In genomic region chr18:54530285-54530684, GRCh38 we compare ENCODE assay signal across 32 cellular contexts.
"Had no signal": no experiment of that assay in that cellular context is flagged by ENCODE, and none has a peak within 500 bp of the region (broad histone marks: within the 10 kb centered on the region; RNA-seq: fewer than 3 reads in every experiment).

No MANE protein-coding gene starts in this region.

- H3K4me1 ChIP-seq: heart left ventricle, left ventricle myocardium inferior, right atrium auricular region, stomach, thyroid gland, upper lobe of left lung had no signal

- ATAC-seq: activated CD8-positive, alpha-beta memory T cell treated with anti-CD3 and anti-CD28 coated beads, Interleukin-2, amount 10 ng/mL, durations not matched to agents 7 days and 5 days; activated CD8-positive, alpha-beta T cell treated with anti-CD3 and anti-CD28 coated beads, Interleukin-2, amount 10 ng/mL, durations not matched to agents 7 days and 5 days; activated naive CD8-positive, alpha-beta T cell treated with anti-CD3 and anti-CD28 coated beads, Interleukin-2, amount 50 U/mL, for 24 hours; effector memory CD8-positive, alpha-beta T cell; esophagus mucosa; heart left ventricle; mucosa of descending colon; natural killer cell treated with Interleukin-12 subunit alpha and Interleukin-12 subunit beta and Interleukin-15 and Interleukin-18, amount 100 ng/mL, for 72 hours; stimulated activated memory B cell treated with anti-CD40 and anti-IgM and Interleukin-4, amounts not matched to agents 10 μg/mL and 1 μg/mL and 100 μg/mL, for 72 hours had no signal

- H3K4me2 ChIP-seq: smooth muscle cell had no signal

- H3K4me3 Mint-ChIP-seq: activated CD4-positive, alpha-beta T cell treated with anti-CD3 and anti-CD28 coated beads, Interleukin-2, amount 10 ng/mL, durations not matched to agents 7 days and 5 days; activated CD8-positive, alpha-beta memory T cell treated with anti-CD3 and anti-CD28 coated beads, Interleukin-2, amount 10 ng/mL, durations not matched to agents 7 days and 5 days; activated CD8-positive, alpha-beta T cell treated with anti-CD3 and anti-CD28 coated beads, Interleukin-2, amount 10 ng/mL, durations not matched to agents 7 days and 5 days; activated naive CD4-positive, alpha-beta T cell treated with anti-CD3 and anti-CD28 coated beads, Interleukin-2, amount 50 U/mL, for 24 hours; activated naive CD8-positive, alpha-beta T cell treated with anti-CD3 and anti-CD28 coated beads, Interleukin-2, amount 50 U/mL, for 24 hours; effector memory CD8-positive, alpha-beta T cell; natural killer cell treated with Interleukin-12 subunit alpha and Interleukin-12 subunit beta and Interleukin-15 and Interleukin-18, amount 100 ng/mL, for 72 hours; stimulated activated memory B cell treated with anti-CD40 and anti-IgM and Interleukin-4, amounts not matched to agents 10 μg/mL and 1 μg/mL and 100 μg/mL, for 72 hours had no signal

- H3K4me3 ChIP-seq: heart left ventricle, left ventricle myocardium inferior, lung, mucosa of descending colon, right atrium auricular region, smooth muscle cell, stomach, thyroid gland, upper lobe of left lung had no signal

- DNase-seq: activated CD4-positive, alpha-beta T cell treated with anti-CD3 and anti-CD28 coated beads, Interleukin-2, amount 10 ng/mL, durations not matched to agents 7 days and 5 days; activated CD4-positive, CD25-positive, alpha-beta regulatory T cell treated with anti-CD3 and anti-CD28 coated beads, Interleukin-2, amount 50 U/mL, for 72 hours; activated CD8-positive, alpha-beta memory T cell treated with anti-CD3 and anti-CD28 coated beads, Interleukin-2, amount 10 ng/mL, durations not matched to agents 7 days and 5 days; activated CD8-positive, alpha-beta T cell treated with anti-CD3 and anti-CD28 coated beads, Interleukin-2, amount 10 ng/mL, durations not matched to agents 7 days and 5 days; activated naive CD8-positive, alpha-beta T cell treated with anti-CD3 and anti-CD28 coated beads, Interleukin-2, amount 50 U/mL, for 24 hours; activated T-cell treated with anti-CD3 and anti-CD28 coated beads, Interleukin-2, amount 50 U/mL, for 48 hours; amygdala; caudate nucleus; cortex of kidney; effector memory CD8-positive, alpha-beta T cell; foreskin fibroblast; heart left ventricle; hypothalamus; islet precursor cell; left ventricle myocardium inferior; mucosa of descending colon; stimulated activated CD4-positive, alpha-beta T cell treated with anti-CD3 and anti-CD28 coated beads, Interleukin-1b, Interleukin-23, amount 100 ng/mL, for 48 hours; stimulated activated CD4-positive, alpha-beta T cell treated with anti-CD3 and anti-CD28 coated beads, Interleukin-4, amount 100 ng/mL, for 4 hours; stimulated activated CD8-positive, alpha-beta memory T cell treated with anti-CD3 and anti-CD28 coated beads, Interleukin-4, amount 100 ng/mL, for 48 hours; stomach; T1000; thyroid gland; upper lobe of left lung; WERI-Rb-1 had no signal

- H3K4me1 Mint-ChIP-seq: activated CD4-positive, alpha-beta T cell treated with anti-CD3 and anti-CD28 coated beads, Interleukin-2, amount 10 ng/mL, durations not matched to agents 7 days and 5 days; activated CD8-positive, alpha-beta memory T cell treated with anti-CD3 and anti-CD28 coated beads, Interleukin-2, amount 10 ng/mL, durations not matched to agents 7 days and 5 days; activated naive CD4-positive, alpha-beta T cell treated with anti-CD3 and anti-CD28 coated beads, Interleukin-2, amount 50 U/mL, for 24 hours; activated naive CD8-positive, alpha-beta T cell treated with anti-CD3 and anti-CD28 coated beads, Interleukin-2, amount 50 U/mL, for 24 hours; stimulated activated memory B cell treated with anti-CD40 and anti-IgM and Interleukin-4, amounts not matched to agents 10 μg/mL and 1 μg/mL and 100 μg/mL, for 72 hours had no signal

- H3K9me3 ChIP-seq: right atrium auricular region, thyroid gland, upper lobe of left lung had no signal

- H3K9me3 Mint-ChIP-seq: activated CD4-positive, alpha-beta T cell treated with anti-CD3 and anti-CD28 coated beads, Interleukin-2, amount 10 ng/mL, durations not matched to agents 7 days and 5 days; activated naive CD4-positive, alpha-beta T cell treated with anti-CD3 and anti-CD28 coated beads, Interleukin-2, amount 50 U/mL, for 24 hours; activated T-helper 2 cell treated with anti-CD3 and anti-CD28 coated beads, Interferon-gamma antibody, Interleukin-2, Interleukin-4, amounts not matched to agents 10 μg/mL and 5 μg/mL and 100 μg/mL, durations not matched to agents 14 hours and 24 hours and 36 hours had no signal

- H3K36me3 Mint-ChIP-seq: activated CD8-positive, alpha-beta memory T cell treated with anti-CD3 and anti-CD28 coated beads, Interleukin-2, amount 10 ng/mL, durations not matched to agents 7 days and 5 days; activated naive CD4-positive, alpha-beta T cell treated with anti-CD3 and anti-CD28 coated beads, Interleukin-2, amount 50 U/mL, for 24 hours; natural killer cell treated with Interleukin-12 subunit alpha and Interleukin-12 subunit beta and Interleukin-15 and Interleukin-18, amount 100 ng/mL, for 72 hours; stimulated activated memory B cell treated with anti-CD40 and anti-IgM and Interleukin-4, amounts not matched to agents 10 μg/mL and 1 μg/mL and 100 μg/mL, for 72 hours had no signal

- H3K27ac Mint-ChIP-seq: activated CD4-positive, alpha-beta T cell treated with anti-CD3 and anti-CD28 coated beads, Interleukin-2, amount 10 ng/mL, durations not matched to agents 7 days and 5 days; activated CD8-positive, alpha-beta memory T cell treated with anti-CD3 and anti-CD28 coated beads, Interleukin-2, amount 10 ng/mL, durations not matched to agents 7 days and 5 days; activated CD8-positive, alpha-beta T cell treated with anti-CD3 and anti-CD28 coated beads, Interleukin-2, amount 10 ng/mL, durations not matched to agents 7 days and 5 days; activated naive CD4-positive, alpha-beta T cell treated with anti-CD3 and anti-CD28 coated beads, Interleukin-2, amount 50 U/mL, for 24 hours; activated naive CD8-positive, alpha-beta T cell treated with anti-CD3 and anti-CD28 coated beads, Interleukin-2, amount 50 U/mL, for 24 hours; activated T-helper 2 cell treated with anti-CD3 and anti-CD28 coated beads, Interferon-gamma antibody, Interleukin-2, Interleukin-4, amounts not matched to agents 10 μg/mL and 5 μg/mL and 100 μg/mL, durations not matched to agents 14 hours and 24 hours and 36 hours; effector memory CD8-positive, alpha-beta T cell; natural killer cell treated with Interleukin-12 subunit alpha and Interleukin-12 subunit beta and Interleukin-15 and Interleukin-18, amount 100 ng/mL, for 72 hours; stimulated activated memory B cell treated with anti-CD40 and anti-IgM and Interleukin-4, amounts not matched to agents 10 μg/mL and 1 μg/mL and 100 μg/mL, for 72 hours had no signal

- H3K27ac ChIP-seq: heart left ventricle, left ventricle myocardium inferior, right atrium auricular region, stomach, thyroid gland, upper lobe of left lung, WERI-Rb-1 had no signal

- H3K36me3 ChIP-seq: heart left ventricle, left ventricle myocardium inferior, right atrium auricular region, stomach, thyroid gland, upper lobe of left lung, WERI-Rb-1 had no signal

- H3K27me3 ChIP-seq: right atrium auricular region, stomach, thyroid gland, upper lobe of left lung had no signal
